Comparison of ENCODE assay signal across 8 cellular contexts in genomic region chrX:65034292-65034640, GRCh38. TPM values are rescaled to one million over a fixed set of nuclear protein-coding genes. Genes with fewer than 3 reads are reported as not detected.
DNase-seq lines count a peak whose midpoint lies in the region; ATAC-seq, FAIRE-seq and TF ChIP-seq lines count a peak whose summit lies in the region.

No MANE protein-coding gene starts in this region.

- H3K4me1 ChIP-seq in A549 (no peaks in the 10 kb centered on the region), muscle layer of duodenum (ENCODE audit: control insufficient read depth in 1 of 2, insufficient read depth in 2 of 2, low read length in 2 of 2) (no peaks in the 10 kb centered on the region)

- H3K9me3 ChIP-seq in A549 (no peaks in the 10 kb centered on the region), muscle layer of duodenum (ENCODE audit: control insufficient read depth in 1 of 2, low read length in 2 of 2) (no peaks in the 10 kb centered on the region)

- peak overlapping the region; percentile 81 for H3K4me3 Mint-ChIP-seq in HFFc6

- no peaks in the 10 kb centered on the region for H3K36me3 ChIP-seq in muscle layer of duodenum (ENCODE audit: control insufficient read depth in 1 of 2, insufficient read depth in 2 of 2, low read length in 2 of 2)

- CTCF ChIA-PET in A549 (lab: Yijun Ruan, JAX), result interaction anchor here (1.2 kb wide), 3 partner anchors 9 to 58 kb away, joined by 3 to 6 read pairs (median 4); partner anchors contain the start of gene ZC4H2

- H3K27ac Mint-ChIP-seq in HFFc6, result no peak overlapping the region; the same call in 1 of the 2 replicates

- no peaks in the 10 kb centered on the region for H3K27me3 Mint-ChIP-seq in HFFc6 (ENCODE audit: insufficient read depth)

- ATAC-seq in A549 (no peak), GM21367 (IDR thresholded peaks at IDR 0.05; ENCODE audit: unreplicated experiment) (no peak)
- no peak for ATAC-seq in activated CD4-positive, CD25-positive, alpha-beta regulatory T cell treated with anti-CD3 and anti-CD28 coated beads, Interleukin-2, amount 50 U/mL, for 24 hours

- H3K27ac ChIP-seq in A549 (no peak overlapping the region), muscle layer of duodenum (ENCODE audit: low read length) (peak overlapping the region; percentile 31)

- TF ChIP-seq RAD21 in A549 (conservative IDR thresholded peaks at IDR 0.05 in 1 of 2, IDR thresholded peaks at IDR 0.05 in 1 of 2), result no peak

- TF ChIP-seq EP300 in A549 (IDR thresholded peaks at IDR 0.05), result no peak

- H3K36me3 Mint-ChIP-seq in HFFc6 (ENCODE audit: low read depth), result no peaks in the 10 kb centered on the region

- H3K4me3 ChIP-seq in A549 (peak overlapping the region; percentile 37), choroid plexus epithelial cell (ENCODE audit: low read depth, low read length) (peak overlapping the region; percentile 36), muscle layer of duodenum (ENCODE audit: low read depth in 1 of 2, low read length in 2 of 2) (peak overlapping the region; percentile 69 to 79)

- no peak for DNase-seq in A549 (ENCODE audit: low read depth in 1 of 2, low spot score in 1 of 2)
- no peak for DNase-seq in HFFc6
- no peak for DNase-seq in choroid plexus epithelial cell (ENCODE audit: low read depth)
- DNase-seq in NCI-H2196 treated with DMSO at 0.1 percent for 48 hours (lab: John Stamatoyannopoulos, UW; ENCODE audit: unreplicated experiment), result no peak
- DNase-seq in middle frontal gyrus (ENCODE audit: extremely low spot score, low spot score), result no peak

- POLR2A ChIA-PET in A549 (lab: Yijun Ruan, JAX), result interaction anchor here (0.7 kb wide), 1 partner anchor 10 kb away, joined by 8 read pairs; no protein-coding TSS in a partner anchor

- H3K4me1 Mint-ChIP-seq in HFFc6 (ENCODE audit: low read depth), result no peaks in the 10 kb centered on the region

- no peak for TF ChIP-seq POLR2A in A549 (IDR thresholded peaks at IDR 0.05; ENCODE audit: low read length)

- TF ChIP-seq CTCF in A549 (IDR thresholded peaks at IDR 0.05), result no peak
- TF ChIP-seq CTCF in HFFc6 (IDR thresholded peaks at IDR 0.05), result no peak
- no peak for TF ChIP-seq CTCF in choroid plexus epithelial cell (conservative IDR thresholded peaks at IDR 0.05; ENCODE audit: low read depth, low read length)

- no peaks in the 10 kb centered on the region for H3K9me3 Mint-ChIP-seq in HFFc6

- H3K4me2 ChIP-seq in A549, result peak overlapping the region; percentile 69

- 63% methylated on average over 11 of the region's 11 CpGs for WGBS in A549 (ENCODE audit: missing lambda C conversion rate)

- H3K27me3 ChIP-seq in muscle layer of duodenum (ENCODE audit: low read depth, low read length), result no peaks in the 10 kb centered on the region

- peak; percentile 49 for FAIRE-seq in A549 (lab: Jason Lieb, UNC)

TF ChIP-seq in A549, 52 proteins besides CTCF, POLR2A, EP300 and RAD21:
- TF ChIP-seq MAX (IDR thresholded peaks at IDR 0.05) (no peak), ATOH8 (CRISPR knock-in tag; IDR thresholded peaks at IDR 0.05; ENCODE audit: low read depth) (no peak), HOXB13 (CRISPR knock-in tag; IDR thresholded peaks at IDR 0.05; ENCODE audit: low read depth) (no peak), ZSCAN20 (CRISPR knock-in tag; IDR thresholded peaks at IDR 0.05) (no peak), SREBF2 (IDR thresholded peaks at IDR 0.05) (no peak), HES2 (IDR thresholded peaks at IDR 0.05) (no peak)

RNA-seq across cellular contexts. Expression of gene ZC3H12B, which starts 0.4 kb away (rescaled TPM):
- polyA plus RNA-seq in A549 (2011; rRNA removed) (0.01 TPM in 1 of 2 replicates, not detected in the other), A549 (2017; fragmentation: RNase III; extraction: RNeasy Plus Mini Kit Qiagen cat#74134 plus additional on column Dnase treatment) (not detected in 3 replicates)
- polyA plus RNA-seq in A549 (2012; cell fraction: cytosol; rRNA removed), result not detected in 2 replicates
- polyA plus RNA-seq in A549 (2012; cell fraction: nucleus; rRNA removed), result not detected in 2 replicates
- not detected in 2 replicates for polyA minus RNA-seq in A549 (2011; rRNA and poly(A)+ RNA removed)
- under 1 TPM; 0.17 to 0.78 (median 0.48) TPM for total RNA-seq in HFFc6 (2021; fragmentation: NEBNext Ultra II Directional; extraction: Animal tissue kit (Norgen Biotek cat#: 25700))

RNA-seq across cellular contexts. Expression of gene ZC4H2, which starts 58.0 kb away (rescaled TPM):
- 6.0 and 7.4 TPM in 2 replicates for polyA plus RNA-seq in A549 (2011; rRNA removed)
- 2.0 and 2.2 TPM in 2 replicates for polyA plus RNA-seq in A549 (2012; cell fraction: cytosol; rRNA removed)
- 2.3 and 3.9 TPM in 2 replicates for polyA plus RNA-seq in A549 (2012; cell fraction: nucleus; rRNA removed)
- polyA plus RNA-seq in A549 (2017; fragmentation: RNase III; extraction: RNeasy Plus Mini Kit Qiagen cat#74134 plus additional on column Dnase treatment), result 2.8 to 4.2 TPM (median 3.7 TPM) in 3 replicates
- 2.8 and 3.3 TPM in 2 replicates for polyA minus RNA-seq in A549 (2011; rRNA and poly(A)+ RNA removed)
- 1 to 10 TPM; 5.4 to 7.5 (median 6.4) TPM for total RNA-seq in HFFc6 (2021; fragmentation: NEBNext Ultra II Directional; extraction: Animal tissue kit (Norgen Biotek cat#: 25700))
